Comparison of ENCODE assay signal across 1 cellular context in genomic region chr18:35581555-35582309, GRCh38.
TF ChIP-seq lines count a peak whose summit lies in the region.

Gene GALNT1, plus strand, starts transcription at chr18:35581740. Its CDS starts 72,923 bp downstream, at chr18:35654663.

TF ChIP-seq in HepG2, 621 proteins besides CTCF, POLR2A, EP300 and RAD21 (continued from another document):
- TF ChIP-seq ZNF687 (CRISPR knock-in tag; IDR thresholded peaks at IDR 0.05), result peak; percentile 53
- TF ChIP-seq RBFOX2 (IDR thresholded peaks at IDR 0.05; ENCODE audit: low read depth, low read length), result peak; percentile 57; the same call in 1 of the 2 replicates
- peak; percentile 66 for TF ChIP-seq ZBTB14 (CRISPR knock-in tag; IDR thresholded peaks at IDR 0.05)
- TF ChIP-seq KMT2B (CRISPR knock-in tag; IDR thresholded peaks at IDR 0.05), result 0 out of 2 replicates have a peak, but pooled peaks have one; percentile 14
- no peak for TF ChIP-seq ZBTB40 (IDR thresholded peaks at IDR 0.05)
- no peak for TF ChIP-seq ZBTB40 (CRISPR knock-in tag; IDR thresholded peaks at IDR 0.05)
- TF ChIP-seq ZNF704 (CRISPR knock-in tag; IDR thresholded peaks at IDR 0.05; ENCODE audit: borderline replicate concordance), result 0 out of 2 replicates have a peak, but pooled peaks have one; percentile 26
- TF ChIP-seq ZNF768 (CRISPR knock-in tag; IDR thresholded peaks at IDR 0.05), result 0 out of 2 replicates have a peak, but pooled peaks have one; percentile 20
- TF ChIP-seq GABPB1 (CRISPR knock-in tag; IDR thresholded peaks at IDR 0.05), result peak; percentile 40; the same call in 1 of the 2 replicates
- no peak for TF ChIP-seq IRX3 (CRISPR knock-in tag; IDR thresholded peaks at IDR 0.05; ENCODE audit: borderline replicate concordance, low read depth)
- peak; percentile 19 for TF ChIP-seq ZNF781 (CRISPR knock-in tag; IDR thresholded peaks at IDR 0.05; ENCODE audit: borderline replicate concordance, not compliant biosample characterization)
- no peak for TF ChIP-seq POGK (CRISPR knock-in tag; conservative IDR thresholded peaks at IDR 0.05)
- 0 out of 2 replicates have a peak, but pooled peaks have one; percentile 50 for TF ChIP-seq ZNF430 (CRISPR knock-in tag; IDR thresholded peaks at IDR 0.05)
